Comparison of ENCODE assay signal across 18 cellular contexts in the genomic region with DNA sequence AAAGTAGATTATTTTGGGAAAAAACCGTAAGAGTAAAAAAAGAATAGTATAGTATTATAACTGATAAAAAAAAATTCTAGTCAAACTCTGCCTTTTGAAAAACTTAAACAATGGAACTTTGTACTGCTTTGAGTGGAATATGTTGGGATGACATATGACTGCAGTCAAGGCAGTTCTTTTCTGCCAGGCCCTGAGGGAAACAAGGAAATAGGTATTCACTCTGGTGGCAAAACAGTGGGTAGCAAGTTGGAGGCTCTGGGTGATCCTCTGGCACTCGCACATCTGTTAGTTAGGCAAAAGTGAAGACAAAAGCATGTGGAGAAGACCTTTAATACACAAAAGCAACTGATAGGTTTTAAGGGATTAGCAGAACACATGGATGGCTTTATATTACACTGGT.
A peak's percentile ranks its signal among the peaks of the same experiment; 100 is the strongest.
DNase-seq lines count a peak whose midpoint lies in the region; TF ChIP-seq lines count a peak whose summit lies in the region.
"Had no signal": no experiment of that assay in that cellular context is flagged by ENCODE, and none has a peak within 500 bp of the region (broad histone marks: within the 10 kb centered on the region; RNA-seq: fewer than 3 reads in every experiment).

No MANE protein-coding gene starts in this region.

- TF ChIP-seq CTCF in H9 (conservative IDR thresholded peaks at IDR 0.05) (no peak), transverse colon (IDR thresholded peaks at IDR 0.05) (no peak)

- H3K36me3 Mint-ChIP-seq in activated CD4-positive, alpha-beta T cell treated with anti-CD3 and anti-CD28 coated beads, Interleukin-2, amount 10 ng/mL, durations not matched to agents 7 days and 5 days (ENCODE audit: low read depth), result peaks cover 55% of the 10 kb centered on the region
- peaks cover 4 to 30% (median 22%) of the 10 kb centered on the region in 3 experiments for H3K36me3 Mint-ChIP-seq in H9 (ENCODE audit: insufficient read depth in 1 of 3, low read depth in 3 of 3)
- peaks cover 39% of the 10 kb centered on the region for H3K36me3 Mint-ChIP-seq in activated T-helper 1 cell treated with anti-CD3 and anti-CD28 coated beads, Interleukin-12 subunit alpha, Interleukin-12 subunit beta, Interleukin-2, Interleukin-4 antibody, amounts not matched to agents 30 ng/mL and 10 ng/mL and 1 ng/mL, durations not matched to agents 14 hours and 24 hours and 36 hours (ENCODE audit: low read depth)

- H3K9ac ChIP-seq in H9 (ENCODE audit: extremely low read depth, insufficient read length, low read length), result no peak overlapping the region

- H3K36me3 ChIP-seq in transverse colon, result peaks cover 0 to 52% (median 17%) of the 10 kb centered on the region in 4 donors

- DNase-seq in activated CD4-positive, alpha-beta T cell treated with anti-CD3 and anti-CD28 coated beads, Interleukin-2, amount 10 ng/mL, durations not matched to agents 7 days and 5 days, result no peak
- no peak for DNase-seq in activated CD4-positive, alpha-beta T cell treated with anti-CD3 and anti-CD28 coated beads for 4 hours
- no peak for DNase-seq in H9
- DNase-seq in activated T-helper 1 cell treated with anti-CD3 and anti-CD28 coated beads, Interleukin-12 subunit alpha, Interleukin-12 subunit beta, Interleukin-2, Interleukin-4 antibody, amounts not matched to agents 30 ng/mL and 10 ng/mL and 1 ng/mL, durations not matched to agents 14 hours and 24 hours and 36 hours (ENCODE audit: low spot score), result no peak
- DNase-seq in medulla oblongata (ENCODE audit: extremely low spot score), result peak; percentile 45
- no peak for DNase-seq in activated CD4-positive, CD25-positive, alpha-beta regulatory T cell (lab: John Stamatoyannopoulos, UW)
- no peak for DNase-seq in transverse colon
- DNase-seq in GF-D8 (lab: John Stamatoyannopoulos, UW), result no peak
- DNase-seq: Calu3; CD4-positive, alpha-beta T cell; EL; IMR-90; NCI-H1417; NCI-H187 treated with DMSO at 0.1 percent for 48 hours; NCI-H226; PC-9 had no signal

- WGBS in H9 (ENCODE audit: extremely low coverage, insufficient read length, low lambda C conversion rate), result no CpG with 5 or more reads among the region's 2 CpGs
- WGBS in transverse colon (ENCODE audit: low coverage in 1 of 2), 2 donors, result 88 to 89% methylated on average over 2 of the region's 2 CpGs

- H3K27me3 Mint-ChIP-seq in activated CD4-positive, alpha-beta T cell treated with anti-CD3 and anti-CD28 coated beads, Interleukin-2, amount 10 ng/mL, durations not matched to agents 7 days and 5 days, result no peaks in the 10 kb centered on the region
- no peaks in the 10 kb centered on the region for H3K27me3 Mint-ChIP-seq in H9 (ENCODE audit: low read depth)
- H3K27me3 Mint-ChIP-seq in activated T-helper 1 cell treated with anti-CD3 and anti-CD28 coated beads, Interleukin-12 subunit alpha, Interleukin-12 subunit beta, Interleukin-2, Interleukin-4 antibody, amounts not matched to agents 30 ng/mL and 10 ng/mL and 1 ng/mL, durations not matched to agents 14 hours and 24 hours and 36 hours (ENCODE audit: insufficient read depth), result no peaks in the 10 kb centered on the region
- H3K27me3 Mint-ChIP-seq: CD4-positive, alpha-beta T cell had no signal

- no peak overlapping the region for H2BK12ac ChIP-seq in H9 (ENCODE audit: insufficient read length, low read depth, low read length)

- no peak overlapping the region for H2BK5ac ChIP-seq in H9 (ENCODE audit: insufficient read length, low read length)

- H2AK5ac ChIP-seq in H9 (ENCODE audit: insufficient read length, low read length), result no peak overlapping the region

- H3K14ac ChIP-seq in H9 (ENCODE audit: insufficient read depth, low read length), result no peak overlapping the region

- no peak overlapping the region for H4K91ac ChIP-seq in H9 (ENCODE audit: insufficient read length, low read depth, low read length)

- H3K56ac ChIP-seq in H9 (ENCODE audit: insufficient read length, low read depth, low read length), result no peak overlapping the region

- TF ChIP-seq POLR2A in transverse colon (IDR thresholded peaks at IDR 0.05), result no peak

- TF ChIP-seq EP300 in transverse colon (IDR thresholded peaks at IDR 0.05; ENCODE audit: low read depth), result no peak

- H3K23ac ChIP-seq in H9 (ENCODE audit: insufficient read length, low read depth, low read length), result no peak overlapping the region

- H3K27ac ChIP-seq in H9 (ENCODE audit: insufficient read length, low read depth, low read length) (no peak overlapping the region), transverse colon (no peak overlapping the region)
- H3K27ac ChIP-seq: A549, PC-9, SJSA1 had no signal

- H3K27me3 ChIP-seq in H9 (ENCODE audit: insufficient read depth, low read length) (no peaks in the 10 kb centered on the region), transverse colon (no peaks in the 10 kb centered on the region)
- H3K27me3 ChIP-seq: SJSA1 had no signal

- no peak overlapping the region for H2AFZ ChIP-seq in H9 (ENCODE audit: low read length)
- H2AFZ ChIP-seq: PC-9 had no signal

- H3T11ph ChIP-seq in H9 (ENCODE audit: low read length), result no peak overlapping the region

- POLR2A ChIA-PET in activated CD4-positive, alpha-beta T cell treated with anti-CD3 and anti-CD28 coated beads, Interleukin-2, amount 10 ng/mL, durations not matched to agents 7 days and 5 days (lab: Charles Lee), result no interaction called here

- H3K4ac ChIP-seq in H9 (ENCODE audit: low read depth, low read length), result no peak overlapping the region

- H3K4me3 Mint-ChIP-seq in activated CD4-positive, alpha-beta T cell treated with anti-CD3 and anti-CD28 coated beads, Interleukin-2, amount 10 ng/mL, durations not matched to agents 7 days and 5 days, result no peak overlapping the region
- no peak overlapping the region for H3K4me3 Mint-ChIP-seq in H9
- no peak overlapping the region for H3K4me3 Mint-ChIP-seq in activated T-helper 1 cell treated with anti-CD3 and anti-CD28 coated beads, Interleukin-12 subunit alpha, Interleukin-12 subunit beta, Interleukin-2, Interleukin-4 antibody, amounts not matched to agents 30 ng/mL and 10 ng/mL and 1 ng/mL, durations not matched to agents 14 hours and 24 hours and 36 hours
- H3K4me3 Mint-ChIP-seq: CD4-positive, alpha-beta T cell had no signal

- H2BK15ac ChIP-seq in H9 (ENCODE audit: low read depth, low read length), result no peak overlapping the region

- CTCF ChIA-PET in activated CD4-positive, alpha-beta T cell treated with anti-CD3 and anti-CD28 coated beads, Interleukin-2, amount 10 ng/mL, durations not matched to agents 7 days and 5 days (lab: Charles Lee), result interaction anchor here (0.8 kb wide), 1 partner anchor 9 kb away, joined by 3 read pairs; no protein-coding TSS in a partner anchor

- H4K8ac ChIP-seq in H9 (replicated peaks; ENCODE audit: insufficient read length, low read depth, low read length), result no peak overlapping the region

- H2BK120ac ChIP-seq in H9 (ENCODE audit: low read depth, low read length, poor library complexity, severe bottlenecking), result no peak overlapping the region

- H3K18ac ChIP-seq in H9 (ENCODE audit: insufficient read length, low read depth, low read length), result no peak overlapping the region

- H3K23me2 ChIP-seq in H9 (ENCODE audit: insufficient read length, low read depth, low read length, poor library complexity, severe bottlenecking), result no peaks in the 10 kb centered on the region

- no peaks in the 10 kb centered on the region for H4K20me1 ChIP-seq in H9 (ENCODE audit: control insufficient read depth, insufficient read depth, insufficient read length)

- H3K9me3 Mint-ChIP-seq in activated CD4-positive, alpha-beta T cell treated with anti-CD3 and anti-CD28 coated beads, Interleukin-2, amount 10 ng/mL, durations not matched to agents 7 days and 5 days, result no peaks in the 10 kb centered on the region
- no peaks in the 10 kb centered on the region for H3K9me3 Mint-ChIP-seq in H9
- no peaks in the 10 kb centered on the region for H3K9me3 Mint-ChIP-seq in activated T-helper 1 cell treated with anti-CD3 and anti-CD28 coated beads, Interleukin-12 subunit alpha, Interleukin-12 subunit beta, Interleukin-2, Interleukin-4 antibody, amounts not matched to agents 30 ng/mL and 10 ng/mL and 1 ng/mL, durations not matched to agents 14 hours and 24 hours and 36 hours
- H3K9me3 Mint-ChIP-seq: CD4-positive, alpha-beta T cell had no signal

- peak overlapping the region; percentile 57 for H3K27ac Mint-ChIP-seq in activated CD4-positive, alpha-beta T cell treated with anti-CD3 and anti-CD28 coated beads, Interleukin-2, amount 10 ng/mL, durations not matched to agents 7 days and 5 days
- peak overlapping the region in 2 of 3 experiments; percentile 40 to 90; a peak in 2 of 7 replicates for H3K27ac Mint-ChIP-seq in H9
- H3K27ac Mint-ChIP-seq in activated T-helper 1 cell treated with anti-CD3 and anti-CD28 coated beads, Interleukin-12 subunit alpha, Interleukin-12 subunit beta, Interleukin-2, Interleukin-4 antibody, amounts not matched to agents 30 ng/mL and 10 ng/mL and 1 ng/mL, durations not matched to agents 14 hours and 24 hours and 36 hours, result peak overlapping the region; percentile 52
- H3K27ac Mint-ChIP-seq: CD4-positive, alpha-beta T cell had no signal

- H4K5ac ChIP-seq in H9 (ENCODE audit: insufficient read length, low read depth, low read length), result no peak overlapping the region

- H3K4me1 ChIP-seq in H9 (ENCODE audit: insufficient read depth, low read length), result peaks cover 2% of the 10 kb centered on the region; the same call in 1 of the 2 replicates
- no peaks in the 10 kb centered on the region for H3K4me1 ChIP-seq in transverse colon
- H3K4me1 ChIP-seq: SJSA1 had no signal

- no peaks in the 10 kb centered on the region for H3K9me3 ChIP-seq in H9 (ENCODE audit: control insufficient read depth, low read depth, low read length)
- no peaks in the 10 kb centered on the region for H3K9me3 ChIP-seq in transverse colon
- H3K9me3 ChIP-seq: A549, SJSA1 had no signal

- no peak overlapping the region for H2BK20ac ChIP-seq in H9 (ENCODE audit: low read depth, low read length, poor library complexity, severe bottlenecking)

- in situ Hi-C loops in transverse colon (cut with MboI; ENCODE audit: low pct_ligation_motif_present in 1 of 4, low pct_unique_long_range_greater_than_20kb in 1 of 4, low sequenced_read_pairs in 3 of 4), result no loop called here

- H3K4me1 Mint-ChIP-seq in activated CD4-positive, alpha-beta T cell treated with anti-CD3 and anti-CD28 coated beads, Interleukin-2, amount 10 ng/mL, durations not matched to agents 7 days and 5 days, result peaks cover 20% of the 10 kb centered on the region
- peaks cover 8 to 14% of the 10 kb centered on the region in 2 experiments for H3K4me1 Mint-ChIP-seq in H9
- peaks cover 18% of the 10 kb centered on the region for H3K4me1 Mint-ChIP-seq in activated T-helper 1 cell treated with anti-CD3 and anti-CD28 coated beads, Interleukin-12 subunit alpha, Interleukin-12 subunit beta, Interleukin-2, Interleukin-4 antibody, amounts not matched to agents 30 ng/mL and 10 ng/mL and 1 ng/mL, durations not matched to agents 14 hours and 24 hours and 36 hours (ENCODE audit: low read depth)

- intact Hi-C loops in activated T-helper 1 cell treated with anti-CD3 and anti-CD28 coated beads, Interleukin-12 subunit alpha, Interleukin-12 subunit beta, Interleukin-2, Interleukin-4 antibody, amounts not matched to agents 30 ng/mL and 10 ng/mL and 1 ng/mL, durations not matched to agents 14 hours and 24 hours and 36 hours (cut with micrococcal nuclease), result no loop called here
- intact Hi-C loops in transverse colon (cut with DNase I; ENCODE audit: low total_unique reads), result no loop called here

- H3K4me2 ChIP-seq in H9 (ENCODE audit: insufficient read depth, insufficient read length, low read length), result no peak overlapping the region
- H3K4me2 ChIP-seq: A549, PC-9 had no signal

- no peaks in the 10 kb centered on the region for H3K79me1 ChIP-seq in H9 (ENCODE audit: insufficient read depth, low read depth, low read length, poor library complexity, severe bottlenecking)

- no peaks in the 10 kb centered on the region for H3K79me2 ChIP-seq in H9 (ENCODE audit: insufficient read depth, low read length)

- H3K4me3 ChIP-seq in transverse colon, result no peak overlapping the region
- H3K4me3 ChIP-seq: A549, PC-9, SJSA1 had no signal
